ENCODE assay signal across 2 cellular contexts in genomic region chr9:33917036-33917435, GRCh38.
TF ChIP-seq lines count a peak whose summit lies in the region.

No MANE protein-coding gene starts in this region.

TF ChIP-seq in SK-N-SH, 30 proteins besides CTCF, POLR2A, EP300 and RAD21 (continued from another document):
- TF ChIP-seq SIN3A (IDR thresholded peaks at IDR 0.05; ENCODE audit: borderline replicate concordance, low read depth, low read length) = no peak
- TF ChIP-seq POLR2AphosphoS5 (IDR thresholded peaks at IDR 0.05; ENCODE audit: low read depth, low read length) = peak; percentile 22; the same call in 1 of the 2 replicates
- TF ChIP-seq MXI1 (IDR thresholded peaks at IDR 0.05; ENCODE audit: low read depth, low read length) = no peak

TF ChIP-seq in SK-N-SH treated with all-trans-retinoic acid at 6 μM for 48 hours, 23 proteins besides CTCF, POLR2A, EP300 and RAD21:
- TF ChIP-seq CSRNP3 (CRISPR knock-in tag; IDR thresholded peaks at IDR 0.05) (no peak), GLIS3 (CRISPR knock-in tag; IDR thresholded peaks at IDR 0.05) (no peak), CSDC2 (CRISPR knock-in tag; IDR thresholded peaks at IDR 0.05) (no peak), OSR1 (CRISPR knock-in tag; IDR thresholded peaks at IDR 0.05) (no peak), ZNF70 (CRISPR knock-in tag; IDR thresholded peaks at IDR 0.05) (no peak), ZC3H10 (CRISPR knock-in tag; IDR thresholded peaks at IDR 0.05) (no peak), ISL1 (CRISPR knock-in tag; IDR thresholded peaks at IDR 0.05) (no peak), CREB5 (CRISPR knock-in tag; IDR thresholded peaks at IDR 0.05; ENCODE audit: low read depth) (no peak), PATZ1 (CRISPR knock-in tag; IDR thresholded peaks at IDR 0.05; ENCODE audit: borderline replicate concordance) (no peak), ZFP3 (CRISPR knock-in tag; IDR thresholded peaks at IDR 0.05) (no peak), BACH2 (CRISPR knock-in tag; IDR thresholded peaks at IDR 0.05; ENCODE audit: borderline replicate concordance) (no peak), TCF4 (CRISPR knock-in tag; IDR thresholded peaks at IDR 0.05; ENCODE audit: borderline replicate concordance) (no peak), RARB (CRISPR knock-in tag; IDR thresholded peaks at IDR 0.05) (no peak)
